Comparison of ENCODE assay signal across 1 cellular context in genomic region chrX:17861496-17862011, GRCh38.
TF ChIP-seq lines count a peak whose summit lies in the region.

No MANE protein-coding gene starts in this region.

TF ChIP-seq in neural cell, 6 proteins besides CTCF, POLR2A, EP300 and RAD21:
- TF ChIP-seq REST (IDR thresholded peaks at IDR 0.05; ENCODE audit: borderline replicate concordance) (no peak), MXI1 (conservative IDR thresholded peaks at IDR 0.05; ENCODE audit: poor library complexity, severe bottlenecking) (no peak), SMC3 (conservative IDR thresholded peaks at IDR 0.05; ENCODE audit: poor library complexity) (no peak), TAF1 (IDR thresholded peaks at IDR 0.05; ENCODE audit: low read depth) (no peak), EZH2 (IDR thresholded peaks at IDR 0.05; ENCODE audit: borderline replicate concordance, insufficient read depth, low read length, poor library complexity, severe bottlenecking) (no peak), POLR2AphosphoS5 (IDR thresholded peaks at IDR 0.05) (no peak)
